In genomic region chr1:229130028-229130668, GRCh38 we compare ENCODE assay signal across 8 cellular contexts.
DNase-seq lines count a peak whose midpoint lies in the region; ATAC-seq and TF ChIP-seq lines count a peak whose summit lies in the region.
"Had no signal": no experiment of that assay in that cellular context is flagged by ENCODE, and none has a peak within 500 bp of the region (broad histone marks: within the 10 kb centered on the region; RNA-seq: fewer than 3 reads in every experiment).

No MANE protein-coding gene starts in this region.

- H3K9me3 Mint-ChIP-seq in GM23338: peaks cover 16% of the 10 kb centered on the region

- no peak for TF ChIP-seq CTCF in GM23338 (conservative IDR thresholded peaks at IDR 0.05; ENCODE audit: low read depth in 2 of 2)
- no peak for TF ChIP-seq CTCF in gastroesophageal sphincter (IDR thresholded peaks at IDR 0.05)
- no peak for TF ChIP-seq CTCF in sigmoid colon (IDR thresholded peaks at IDR 0.05)

- H3K27me3 ChIP-seq in GM23338 (ENCODE audit: insufficient read depth): no peaks in the 10 kb centered on the region
- H3K27me3 ChIP-seq in gastroesophageal sphincter: no peaks in the 10 kb centered on the region
- H3K27me3 ChIP-seq in sigmoid colon: no peaks in the 10 kb centered on the region

- peak overlapping the region; percentile 91 for H2AFZ ChIP-seq in GM23338

- no peaks in the 10 kb centered on the region for H3K27me3 Mint-ChIP-seq in GM23338 (ENCODE audit: insufficient read depth, low read depth, poor library complexity)

- H3K4me3 ChIP-seq in GM23338 (no peak overlapping the region), gastroesophageal sphincter (no peak overlapping the region), sigmoid colon (no peak overlapping the region)

- no peaks in the 10 kb centered on the region for H3K9me3 ChIP-seq in gastroesophageal sphincter
- no peaks in the 10 kb centered on the region for H3K9me3 ChIP-seq in sigmoid colon

- H3K27ac Mint-ChIP-seq in GM23338: no peak overlapping the region

- peaks cover 2% of the 10 kb centered on the region; the same call in 1 of the 2 replicates for H3K36me3 ChIP-seq in GM23338 (ENCODE audit: insufficient read depth)
- H3K36me3 ChIP-seq in gastroesophageal sphincter: no peaks in the 10 kb centered on the region
- no peaks in the 10 kb centered on the region for H3K36me3 ChIP-seq in sigmoid colon

- WGBS in gastroesophageal sphincter (ENCODE audit: low coverage in 1 of 2), 2 donors: 0 to 64% methylated on average over 1 to 8 of the region's 9 CpGs
- WGBS in sigmoid colon, 2 donors: 45 to 50% methylated on average over 9 of the region's 9 CpGs

- peaks cover 10% of the 10 kb centered on the region for H3K4me1 Mint-ChIP-seq in GM23338

- no peaks in the 10 kb centered on the region for H3F3A ChIP-seq in GM23338 (replicated peaks; ENCODE audit: low read depth)

- DNase-seq in GM23338 (ENCODE audit: low spot score): no peak
- DNase-seq in SIG-M5 (lab: John Stamatoyannopoulos, UW): peak; percentile 34
- peak; percentile 71 for DNase-seq in sigmoid colon
- DNase-seq in NCI-H345 treated with DMSO at 0.1 percent for 48 hours (lab: John Stamatoyannopoulos, UW; ENCODE audit: unreplicated experiment): no peak
- DNase-seq in stimulated activated naive CD4-positive, alpha-beta T cell treated with Interleukin-2 at 50 U/mL for 16 hours (lab: John Stamatoyannopoulos, UW): no peak
- DNase-seq: NCI-H1048 had no signal

- no peak overlapping the region for H3K4me3 Mint-ChIP-seq in GM23338

- no peaks in the 10 kb centered on the region for H3K79me2 ChIP-seq in GM23338 (replicated peaks; ENCODE audit: insufficient read depth)

- H3K4me2 ChIP-seq in GM23338: no peak overlapping the region

- H3K36me3 Mint-ChIP-seq in GM23338 (ENCODE audit: low read depth): peaks cover 19% of the 10 kb centered on the region

- 0 out of 2 replicates have a peak, but pooled peaks cover 10% of the 10 kb centered on the region for H3K9me2 ChIP-seq in GM23338 (ENCODE audit: insufficient read depth)

- no peak for ATAC-seq in GM23338
- ATAC-seq in gastroesophageal sphincter: peak; percentile 64
- no peak for ATAC-seq in HG03520 (IDR thresholded peaks at IDR 0.05; ENCODE audit: unreplicated experiment)

- no peak overlapping the region for H3K27ac ChIP-seq in GM23338 (ENCODE audit: low read depth)
- no peak overlapping the region for H3K27ac ChIP-seq in gastroesophageal sphincter
- no peak overlapping the region for H3K27ac ChIP-seq in sigmoid colon

- intact Hi-C loops in sigmoid colon (cut with DNase I): no loop called here

- TF ChIP-seq EP300 in gastroesophageal sphincter (IDR thresholded peaks at IDR 0.05) (no peak), sigmoid colon (IDR thresholded peaks at IDR 0.05) (no peak)

- H4K20me1 ChIP-seq in GM23338 (replicated peaks; ENCODE audit: insufficient read depth): no peaks in the 10 kb centered on the region

- TF ChIP-seq POLR2A in gastroesophageal sphincter (IDR thresholded peaks at IDR 0.05) (no peak), sigmoid colon (IDR thresholded peaks at IDR 0.05) (no peak)

- no peaks in the 10 kb centered on the region; the same call in 1 of the 2 replicates for H3K4me1 ChIP-seq in GM23338 (ENCODE audit: insufficient read depth)
- peaks cover 0 to 11% (median 0%) of the 10 kb centered on the region in 3 donors for H3K4me1 ChIP-seq in gastroesophageal sphincter
- no peaks in the 10 kb centered on the region for H3K4me1 ChIP-seq in sigmoid colon

TF ChIP-seq in GM23338, 12 proteins besides CTCF, POLR2A, EP300 and RAD21:
- no peak for TF ChIP-seq ETS1 (IDR thresholded peaks at IDR 0.05)
- TF ChIP-seq REST (IDR thresholded peaks at IDR 0.05; ENCODE audit: unreplicated experiment): no peak
- no peak for TF ChIP-seq EZH2phosphoT487 (IDR thresholded peaks at IDR 0.05; ENCODE audit: unreplicated experiment)
- TF ChIP-seq JUNB (IDR thresholded peaks at IDR 0.05; ENCODE audit: unreplicated experiment): no peak
- TF ChIP-seq CREB1 (CRISPR knock-in tag; IDR thresholded peaks at IDR 0.05; ENCODE audit: low read depth): no peak
- no peak for TF ChIP-seq POLR2AphosphoS5 (IDR thresholded peaks at IDR 0.05; ENCODE audit: low read depth)
- TF ChIP-seq EZH2 (IDR thresholded peaks at IDR 0.05; ENCODE audit: low read depth, unreplicated experiment): no peak
- no peak for TF ChIP-seq NANOG (IDR thresholded peaks at IDR 0.05; ENCODE audit: borderline replicate concordance)
- TF ChIP-seq ZNF114 (CRISPR knock-in tag; IDR thresholded peaks at IDR 0.05): no peak
- TF ChIP-seq STAT1 (IDR thresholded peaks at IDR 0.05; ENCODE audit: unreplicated experiment): no peak
- TF ChIP-seq ZNF331 (CRISPR knock-in tag; IDR thresholded peaks at IDR 0.05; ENCODE audit: low read depth): no peak

Comparison
In these comparisons a context has a peak if more than half of its experiments do, and no peak if none do; other contexts are left out.
1. DNase-seq: peak in SIG-M5 (single experiment) and sigmoid colon (single experiment); none in GM23338 (single experiment), NCI-H345 treated with DMSO at 0.1 percent for 48 hours (single experiment) and stimulated activated naive CD4-positive, alpha-beta T cell treated with Interleukin-2 at 50 U/mL for 16 hours (single experiment).